In the genomic region with DNA sequence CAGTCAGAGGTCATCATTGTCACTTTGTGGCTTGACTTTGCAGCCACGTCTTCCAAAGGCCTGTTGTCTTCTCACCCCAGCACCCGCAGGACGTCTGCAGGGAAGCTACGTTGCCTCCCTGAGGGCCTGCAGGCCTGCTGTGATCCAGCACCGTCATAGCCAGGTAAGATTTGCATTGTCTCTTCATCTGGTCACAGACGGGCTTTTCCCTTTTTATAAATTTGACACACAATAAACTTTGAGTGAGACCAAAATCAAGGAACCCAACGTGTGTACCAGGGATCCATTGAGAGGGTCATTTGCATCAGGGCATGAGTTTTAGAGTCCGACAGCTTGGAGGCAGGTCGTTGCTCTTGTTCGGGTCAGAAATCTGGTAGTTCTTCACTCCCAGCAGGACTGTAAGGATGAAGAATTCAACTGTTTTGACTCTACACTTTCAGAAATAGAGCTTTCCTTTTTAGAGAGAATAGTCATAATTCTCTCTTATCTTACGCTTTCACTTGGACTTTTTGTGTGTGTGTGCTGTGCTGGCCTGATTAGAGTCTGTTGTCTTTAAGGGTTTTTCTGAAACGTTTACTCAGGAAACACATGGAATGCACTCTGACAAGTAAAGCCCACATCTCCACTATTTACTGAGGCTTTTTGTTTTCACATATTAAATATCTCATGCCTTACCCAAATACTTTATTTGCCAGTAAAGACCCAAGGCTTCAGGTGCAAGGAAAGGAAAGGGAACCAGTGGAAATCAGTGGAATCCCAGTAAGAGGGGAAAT, we compare ENCODE assay signal across 8 cellular contexts.
A peak's percentile ranks its signal among the peaks of the same experiment; 100 is the strongest.
DNase-seq lines count a peak whose midpoint lies in the region; ATAC-seq, FAIRE-seq and TF ChIP-seq lines count a peak whose summit lies in the region.

No MANE protein-coding gene starts in this region.

- ATAC-seq in GM18520 (IDR thresholded peaks at IDR 0.05; ENCODE audit: unreplicated experiment) (peak; percentile 81), HG02973 (IDR thresholded peaks at IDR 0.05; ENCODE audit: unreplicated experiment) (peak; percentile 83), naive B cell (ENCODE audit: low read depth in 2 of 2) (peak; percentile 88 to 90)

- H3K4me3 ChIP-seq in kidney (ENCODE audit: low read length in 2 of 2), result no peak overlapping the region

- no peak for FAIRE-seq in kidney (lab: Jason Lieb, UNC)

- intact Hi-C loops in kidney (cut with DNase I) (no loop called here), posterior vena cava (cut with DNase I) (no loop called here)

- no peak overlapping the region for H3K27ac ChIP-seq in kidney (ENCODE audit: low read depth in 2 of 2, low read length in 2 of 2)

- peaks cover 0 to 4% (median 0%) of the 10 kb centered on the region in 3 donors for H3K27me3 Mint-ChIP-seq in naive B cell

- H3K4me3 Mint-ChIP-seq in naive B cell, result peak overlapping the region in 6 of 8 donors; percentile 3 to 75 (median 51)

- peaks cover 0 to 4% of the 10 kb centered on the region in 2 donors for H3K9me3 ChIP-seq in kidney (ENCODE audit: control insufficient read depth in 1 of 2, low read length in 2 of 2)

- H3K36me3 Mint-ChIP-seq in naive B cell, result peaks cover 0 to 5% of the 10 kb centered on the region in 2 donors

- peaks cover 9 to 16% (median 13%) of the 10 kb centered on the region in 3 donors for H3K4me1 Mint-ChIP-seq in naive B cell

- H3K27ac Mint-ChIP-seq in naive B cell, result peak overlapping the region in 5 of 6 donors; percentile 17 to 78 (median 40)

- H3K9ac ChIP-seq in kidney (ENCODE audit: low read length in 2 of 2), result no peak overlapping the region

- no peaks in the 10 kb centered on the region for H3K4me1 ChIP-seq in kidney (ENCODE audit: control insufficient read depth in 1 of 2, insufficient read depth in 1 of 2, low read depth in 1 of 2, low read length in 2 of 2)

- H3K36me3 ChIP-seq in kidney (ENCODE audit: control insufficient read depth in 1 of 2, insufficient read depth in 2 of 2, low read length in 2 of 2), result no peaks in the 10 kb centered on the region

- DNase-seq in activated CD4-positive, alpha-beta T cell treated with anti-CD3 and anti-CD28 coated beads, Interleukin-2, amount 50 U/mL, for 1 hour, result peak; percentile 48
- DNase-seq in naive B cell, result peak; percentile 25
- no peak for DNase-seq in kidney
- DNase-seq in AG08396 (ENCODE audit: low spot score), result no peak
- DNase-seq in GOT3 (lab: John Stamatoyannopoulos, UW), result no peak
- no peak for DNase-seq in posterior vena cava (ENCODE audit: low spot score)

- no peak for TF ChIP-seq CTCF in kidney (IDR thresholded peaks at IDR 0.05; ENCODE audit: borderline replicate concordance, extremely low read depth, insufficient read depth)

- peaks cover 0 to 12% (median 4%) of the 10 kb centered on the region in 7 donors for H3K9me3 Mint-ChIP-seq in naive B cell

Comparison
In these comparisons a context has a peak if more than half of its experiments do, and no peak if none do; other contexts are left out.
1. DNase-seq: peak in activated CD4-positive, alpha-beta T cell treated with anti-CD3 and anti-CD28 coated beads, Interleukin-2, amount 50 U/mL, for 1 hour (single experiment) and naive B cell (single experiment); none in kidney (single experiment), AG08396 (single experiment), GOT3 (single experiment) and posterior vena cava (single experiment).
2. Peak in every context shown above with its lines, with median percentiles within 50 percentile points of each other: ATAC-seq.